In the genomic region with DNA sequence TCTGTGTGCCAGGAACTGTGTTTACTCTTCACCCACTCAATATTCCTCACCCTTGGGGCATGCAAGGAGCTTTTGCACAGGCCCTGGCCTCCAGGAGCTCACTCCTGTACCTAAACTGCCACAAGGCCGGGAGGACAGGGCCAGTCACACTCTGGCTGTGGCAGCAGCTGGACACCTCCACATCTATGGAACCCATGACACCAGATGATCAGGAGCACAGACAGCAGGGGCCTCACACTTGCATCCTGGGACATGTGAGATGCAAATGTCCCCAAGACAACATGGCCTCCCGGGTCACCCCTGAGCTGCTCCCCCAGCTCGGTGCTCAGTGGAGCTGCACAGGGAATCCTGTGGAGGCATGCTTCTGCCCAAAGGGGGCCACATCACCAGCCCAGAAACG, we compare ENCODE assay signal across 26 cellular contexts.
DNase-seq lines count a peak whose midpoint lies in the region; ATAC-seq and TF ChIP-seq lines count a peak whose summit lies in the region.
"Had no signal": no experiment of that assay in that cellular context is flagged by ENCODE, and none has a peak within 500 bp of the region (broad histone marks: within the 10 kb centered on the region; RNA-seq: fewer than 3 reads in every experiment).

No MANE protein-coding gene starts in this region.

- no peaks in the 10 kb centered on the region for H3K4me1 Mint-ChIP-seq in activated CD8-positive, alpha-beta memory T cell treated with anti-CD3 and anti-CD28 coated beads, Interleukin-2, amount 10 ng/mL, durations not matched to agents 7 days and 5 days
- H3K4me1 Mint-ChIP-seq in WTC11, result no peaks in the 10 kb centered on the region
- H3K4me1 Mint-ChIP-seq in neural progenitor cell, result peaks cover 19% of the 10 kb centered on the region
- H3K4me1 Mint-ChIP-seq: CD14-positive monocyte; CD8-positive, alpha-beta memory T cell had no signal

- H3K27ac ChIP-seq in neural progenitor cell (no peak overlapping the region), upper lobe of right lung (no peak overlapping the region), tibial nerve (no peak overlapping the region), uterus (no peak overlapping the region)
- H3K27ac ChIP-seq: 22Rv1, SJCRH30 had no signal

- H3K27me3 Mint-ChIP-seq in activated CD8-positive, alpha-beta memory T cell treated with anti-CD3 and anti-CD28 coated beads, Interleukin-2, amount 10 ng/mL, durations not matched to agents 7 days and 5 days, result peaks cover 27% of the 10 kb centered on the region
- no peaks in the 10 kb centered on the region for H3K27me3 Mint-ChIP-seq in WTC11 (ENCODE audit: low read depth)
- peaks cover 14% of the 10 kb centered on the region for H3K27me3 Mint-ChIP-seq in neural progenitor cell (ENCODE audit: insufficient read depth, low read depth)

- H3K9ac ChIP-seq in neural progenitor cell, result no peak overlapping the region

- TF ChIP-seq EP300 in tibial nerve (IDR thresholded peaks at IDR 0.05), result no peak

- H3K36me3 ChIP-seq in neural progenitor cell (no peaks in the 10 kb centered on the region), upper lobe of right lung (no peaks in the 10 kb centered on the region), tibial nerve (no peaks in the 10 kb centered on the region), uterus (no peaks in the 10 kb centered on the region)
- H3K36me3 ChIP-seq: BE2C, MG63, SJCRH30 had no signal

- no peak for ATAC-seq in activated CD8-positive, alpha-beta memory T cell treated with anti-CD3 and anti-CD28 coated beads, Interleukin-2, amount 10 ng/mL, durations not matched to agents 7 days and 5 days
- ATAC-seq in WTC11 (peak; percentile 55; the same call in 1 of the 2 replicates), upper lobe of right lung (no peak), GM19328 (IDR thresholded peaks at IDR 0.05; ENCODE audit: unreplicated experiment) (no peak)
- ATAC-seq: GM12878, PC-3 had no signal

- peak overlapping the region; percentile 57 for H2AFZ ChIP-seq in neural progenitor cell (replicated peaks)

- H3K4me1 ChIP-seq in neural progenitor cell, result peaks cover 14% of the 10 kb centered on the region
- H3K4me1 ChIP-seq in upper lobe of right lung, result no peaks in the 10 kb centered on the region
- no peaks in the 10 kb centered on the region for H3K4me1 ChIP-seq in tibial nerve
- H3K4me1 ChIP-seq in uterus, result no peaks in the 10 kb centered on the region
- H3K4me1 ChIP-seq: BE2C, SJCRH30 had no signal

- TF ChIP-seq CTCF in WTC11 (IDR thresholded peaks at IDR 0.05), result no peak
- TF ChIP-seq CTCF in neural progenitor cell (IDR thresholded peaks at IDR 0.05), result no peak
- no peak for TF ChIP-seq CTCF in upper lobe of right lung (IDR thresholded peaks at IDR 0.05)
- TF ChIP-seq CTCF in tibial nerve (IDR thresholded peaks at IDR 0.05), result no peak
- TF ChIP-seq CTCF in uterus (IDR thresholded peaks at IDR 0.05), result no peak

- H3K9me3 ChIP-seq in neural progenitor cell (ENCODE audit: low read depth), result no peaks in the 10 kb centered on the region
- H3K9me3 ChIP-seq in upper lobe of right lung, result no peaks in the 10 kb centered on the region
- no peaks in the 10 kb centered on the region for H3K9me3 ChIP-seq in tibial nerve
- no peaks in the 10 kb centered on the region for H3K9me3 ChIP-seq in uterus
- H3K9me3 ChIP-seq: BE2C, MG63, SJCRH30 had no signal

- H3K36me3 Mint-ChIP-seq in activated CD8-positive, alpha-beta memory T cell treated with anti-CD3 and anti-CD28 coated beads, Interleukin-2, amount 10 ng/mL, durations not matched to agents 7 days and 5 days, result no peaks in the 10 kb centered on the region
- H3K36me3 Mint-ChIP-seq in WTC11 (no peaks in the 10 kb centered on the region), neural progenitor cell (no peaks in the 10 kb centered on the region)
- H3K36me3 Mint-ChIP-seq: CD14-positive monocyte; CD8-positive, alpha-beta memory T cell had no signal

- H3K4me2 ChIP-seq in neural progenitor cell, result no peak overlapping the region

- 60 to 72% methylated on average over 3 to 4 of the region's 4 CpGs for WGBS in tibial nerve, 2 donors

- H3K4me3 ChIP-seq in neural progenitor cell (no peak overlapping the region), upper lobe of right lung (no peak overlapping the region), tibial nerve (no peak overlapping the region), uterus (no peak overlapping the region)
- H3K4me3 ChIP-seq: GM12878, MG63, SJCRH30 had no signal

- POLR2A ChIA-PET in WTC11 (lab: Charles Lee), result interaction anchor here (0.6 kb wide), 2 partner anchors 40 to 569 kb away, joined by 3 to 5 read pairs; a partner anchor contains a TSS

- intact Hi-C loops in upper lobe of right lung (cut with DNase I) (no loop called here), uterus (cut with DNase I; ENCODE audit: low total_unique reads) (no loop called here)

- H3F3A ChIP-seq in neural progenitor cell (ENCODE audit: low read depth), result peaks cover 28% of the 10 kb centered on the region

- peak; percentile 35 for DNase-seq in activated CD8-positive, alpha-beta memory T cell treated with anti-CD3 and anti-CD28 coated beads, Interleukin-2, amount 10 ng/mL, durations not matched to agents 7 days and 5 days
- DNase-seq in activated CD8-positive, alpha-beta memory T cell treated with anti-CD3 and anti-CD28 coated beads, Interleukin-2, amount 50 U/mL, for 4 hours, result no peak
- no peak for DNase-seq in WTC11 (ENCODE audit: low spot score)
- DNase-seq in neural progenitor cell (ENCODE audit: low spot score), result no peak
- DNase-seq in upper lobe of right lung, result peak; percentile 47
- no peak for DNase-seq in tibial nerve (ENCODE audit: low spot score in 2 of 2)
- no peak for DNase-seq in uterus
- DNase-seq: BE2C; CD8-positive, alpha-beta memory T cell; DMS 273 treated with DMSO at 0.1 percent for 48 hours; DMS79; EL; GDM1; KG1; MG63; NCI-H2029; NCI-H446; NCI-H524 treated with DMSO at 0.1 percent for 48 hours; NCI-H82; NK-92 treated with Interleukin-12 subunit alpha and Interleukin-12 subunit beta, amount 100 ng/mL, for 24 hours; PC-3; SJCRH30 had no signal

- no peaks in the 10 kb centered on the region for H3K79me2 ChIP-seq in neural progenitor cell (ENCODE audit: low read depth)

- TF ChIP-seq POLR2A in tibial nerve (IDR thresholded peaks at IDR 0.05), result no peak
- TF ChIP-seq POLR2A in uterus (IDR thresholded peaks at IDR 0.05), result no peak

- no peak overlapping the region for H3K27ac Mint-ChIP-seq in activated CD8-positive, alpha-beta memory T cell treated with anti-CD3 and anti-CD28 coated beads, Interleukin-2, amount 10 ng/mL, durations not matched to agents 7 days and 5 days
- H3K27ac Mint-ChIP-seq in WTC11 (no peak overlapping the region), neural progenitor cell (no peak overlapping the region)
- H3K27ac Mint-ChIP-seq: CD8-positive, alpha-beta memory T cell had no signal

- H3K9me3 Mint-ChIP-seq in activated CD8-positive, alpha-beta memory T cell treated with anti-CD3 and anti-CD28 coated beads, Interleukin-2, amount 10 ng/mL, durations not matched to agents 7 days and 5 days (ENCODE audit: low read depth), result no peaks in the 10 kb centered on the region
- H3K9me3 Mint-ChIP-seq in WTC11 (no peaks in the 10 kb centered on the region), neural progenitor cell (no peaks in the 10 kb centered on the region)
- H3K9me3 Mint-ChIP-seq: CD8-positive, alpha-beta memory T cell had no signal

- H4K20me1 ChIP-seq in neural progenitor cell (ENCODE audit: low read depth), result no peaks in the 10 kb centered on the region

- H3K27me3 ChIP-seq in neural progenitor cell, result no peaks in the 10 kb centered on the region
- H3K27me3 ChIP-seq in upper lobe of right lung, result no peaks in the 10 kb centered on the region
- no peaks in the 10 kb centered on the region for H3K27me3 ChIP-seq in tibial nerve
- no peaks in the 10 kb centered on the region for H3K27me3 ChIP-seq in uterus
- H3K27me3 ChIP-seq: BE2C, MG63, SJCRH30 had no signal

- H3K4me3 Mint-ChIP-seq in activated CD8-positive, alpha-beta memory T cell treated with anti-CD3 and anti-CD28 coated beads, Interleukin-2, amount 10 ng/mL, durations not matched to agents 7 days and 5 days, result no peak overlapping the region
- H3K4me3 Mint-ChIP-seq in WTC11, result no peak overlapping the region
- no peak overlapping the region for H3K4me3 Mint-ChIP-seq in neural progenitor cell
- H3K4me3 Mint-ChIP-seq: CD14-positive monocyte; CD8-positive, alpha-beta memory T cell had no signal

- CTCF ChIA-PET in activated CD8-positive, alpha-beta memory T cell treated with anti-CD3 and anti-CD28 coated beads, Interleukin-2, amount 10 ng/mL, durations not matched to agents 7 days and 5 days (lab: Charles Lee), result interaction anchor here (0.7 kb wide), 1 partner anchor 173 kb away, joined by 3 read pairs; no protein-coding TSS in a partner anchor
- CTCF ChIA-PET in WTC11 (lab: Charles Lee), result interaction anchor here (1.0 to 2.5 kb wide), 7 partner anchors 10 to 599 kb away, joined by 3 to 10 read pairs (median 3); a partner anchor contains a TSS

TF ChIP-seq in WTC11, 78 proteins besides CTCF, POLR2A, EP300 and RAD21 (continues in another document):
- TF ChIP-seq, protein P1, sequence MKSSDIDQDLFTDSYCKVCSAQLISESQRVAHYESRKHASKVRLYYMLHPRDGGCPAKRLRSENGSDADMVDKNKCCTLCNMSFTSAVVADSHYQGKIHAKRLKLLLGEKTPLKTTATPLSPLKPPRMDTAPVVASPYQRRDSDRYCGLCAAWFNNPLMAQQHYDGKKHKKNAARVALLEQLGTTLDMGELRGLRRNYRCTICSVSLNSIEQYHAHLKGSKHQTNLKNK (CRISPR knock-in tag; IDR thresholded peaks at IDR 0.05), result no peak
- TF ChIP-seq KAT7 (CRISPR knock-in tag; IDR thresholded peaks at IDR 0.05; ENCODE audit: borderline replicate concordance) (no peak), HMGA2 (CRISPR knock-in tag; IDR thresholded peaks at IDR 0.05) (no peak), ATF1 (CRISPR knock-in tag; IDR thresholded peaks at IDR 0.05) (no peak), ELF4 (CRISPR knock-in tag; IDR thresholded peaks at IDR 0.05; ENCODE audit: low read depth) (no peak), TP53 (CRISPR knock-in tag; IDR thresholded peaks at IDR 0.05) (no peak), ZBTB21 (CRISPR knock-in tag; IDR thresholded peaks at IDR 0.05; ENCODE audit: borderline replicate concordance) (no peak), ZNF317 (CRISPR knock-in tag; IDR thresholded peaks at IDR 0.05; ENCODE audit: borderline replicate concordance, low read depth) (no peak)

Comparison
In these comparisons a context has a peak if more than half of its experiments do, and no peak if none do; other contexts are left out.
1. DNase-seq: peak in activated CD8-positive, alpha-beta memory T cell treated with anti-CD3 and anti-CD28 coated beads, Interleukin-2, amount 10 ng/mL, durations not matched to agents 7 days and 5 days (single experiment) and upper lobe of right lung (single experiment); none in activated CD8-positive, alpha-beta memory T cell treated with anti-CD3 and anti-CD28 coated beads, Interleukin-2, amount 50 U/mL, for 4 hours (single experiment), WTC11 (single experiment), neural progenitor cell (single experiment), tibial nerve (0 of 2) and uterus (0 of 2).